Comparison of ENCODE assay signal across 8 cellular contexts in the genomic region with DNA sequence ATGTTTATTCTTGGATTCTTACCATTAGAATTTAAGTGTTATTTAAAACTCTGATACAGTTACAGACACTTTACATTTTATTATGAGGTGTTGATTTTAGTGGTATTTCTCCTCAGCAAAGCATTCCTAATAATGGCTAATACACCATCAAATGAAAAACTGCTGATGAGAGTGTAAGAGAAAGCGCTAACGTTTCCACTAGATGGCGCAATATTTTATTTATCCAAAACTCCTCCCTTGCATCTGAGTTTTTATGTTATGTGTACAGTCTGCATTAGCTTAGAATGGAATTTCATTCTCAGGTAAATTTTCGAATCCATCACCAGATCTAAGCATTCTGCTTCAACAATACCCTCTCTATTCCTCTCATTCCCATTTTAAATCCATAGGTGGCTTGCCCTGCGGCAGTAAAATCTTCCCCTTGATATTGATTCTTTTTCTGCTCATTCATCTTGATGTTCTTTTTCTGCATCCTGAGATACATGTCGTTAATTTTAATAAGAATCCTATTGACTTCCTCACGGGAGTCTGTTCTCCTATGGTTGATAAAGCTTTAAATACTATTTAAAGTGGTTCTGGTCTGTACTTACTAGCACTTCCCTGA. TPM values are rescaled to one million over a fixed set of nuclear protein-coding genes. Genes with fewer than 3 reads are reported as not detected.
A peak's percentile ranks its signal among the peaks of the same experiment; 100 is the strongest.
DNase-seq lines count a peak whose midpoint lies in the region; ATAC-seq and TF ChIP-seq lines count a peak whose summit lies in the region.

No MANE protein-coding gene starts in this region.

- H3K4me3 Mint-ChIP-seq in activated T-cell treated with anti-CD3 and anti-CD28 coated beads, Interleukin-2, amount 50 U/mL, for 24 hours = no peak overlapping the region

- peaks cover 9% of the 10 kb centered on the region for H3K27me3 Mint-ChIP-seq in activated T-cell treated with anti-CD3 and anti-CD28 coated beads, Interleukin-2, amount 50 U/mL, for 24 hours

- no peak overlapping the region for H3K27ac ChIP-seq in lung (ENCODE audit: low read depth in 1 of 2, low read length in 1 of 2)

- no peaks in the 10 kb centered on the region for H3K9me3 ChIP-seq in lung (ENCODE audit: control insufficient read depth in 2 of 2, insufficient read depth in 1 of 2, low read length in 1 of 2)

- H3K9me3 Mint-ChIP-seq in activated T-cell treated with anti-CD3 and anti-CD28 coated beads, Interleukin-2, amount 50 U/mL, for 24 hours = no peaks in the 10 kb centered on the region

- ATAC-seq in GM19455 (IDR thresholded peaks at IDR 0.05; ENCODE audit: unreplicated experiment) = peak; percentile 90
- ATAC-seq in HG03439 (IDR thresholded peaks at IDR 0.05; ENCODE audit: unreplicated experiment) = peak; percentile 90
- peak; percentile 53 for ATAC-seq in lung (ENCODE audit: insufficient read depth, low FRiP score)

- H3K36me3 Mint-ChIP-seq in activated T-cell treated with anti-CD3 and anti-CD28 coated beads, Interleukin-2, amount 50 U/mL, for 24 hours (ENCODE audit: low read depth) = no peaks in the 10 kb centered on the region

- TF ChIP-seq CTCF in lung (IDR thresholded peaks at IDR 0.05; ENCODE audit: control extremely low read depth, extremely low read depth) = peak; percentile 45

- H3K4me1 Mint-ChIP-seq in activated T-cell treated with anti-CD3 and anti-CD28 coated beads, Interleukin-2, amount 50 U/mL, for 24 hours (ENCODE audit: low read depth) = no peaks in the 10 kb centered on the region

- WGBS in lung, 2 donors = 16 to 18% methylated on average over 7 of the region's 7 CpGs

- no peaks in the 10 kb centered on the region for H3K36me3 ChIP-seq in lung (ENCODE audit: control insufficient read depth in 2 of 2, insufficient read depth in 2 of 2, low read length in 2 of 2)

- no peaks in the 10 kb centered on the region for H3K4me1 ChIP-seq in lung (ENCODE audit: control insufficient read depth in 2 of 2, insufficient read depth in 2 of 2, low read length in 2 of 2)

- no peak overlapping the region for H3K27ac Mint-ChIP-seq in activated T-cell treated with anti-CD3 and anti-CD28 coated beads, Interleukin-2, amount 50 U/mL, for 24 hours

- no peaks in the 10 kb centered on the region for H3K27me3 ChIP-seq in lung (ENCODE audit: control insufficient read depth, insufficient read depth)

- no peak overlapping the region for H3K4me3 ChIP-seq in lung

- peak; percentile 84 for DNase-seq in DMS53 (lab: John Stamatoyannopoulos, UW)
- peak; percentile 73 for DNase-seq in NCI-H748 (lab: John Stamatoyannopoulos, UW; ENCODE audit: unreplicated experiment)
- DNase-seq in cerebellum (ENCODE audit: low spot score) = peak; percentile 52
- DNase-seq in lung (ENCODE audit: low spot score) = no peak
- DNase-seq in D341Med (ENCODE audit: low spot score) = no peak
- no peak for DNase-seq in activated T-cell treated with anti-CD3 and anti-CD28 coated beads, Interleukin-2, amount 50 U/mL, for 24 hours

RNA-seq across cellular contexts. Expression of a gene that starts 53.9 kb away (rescaled TPM):
- total RNA-seq in cerebellum (83.1 TPM), lung (10 to 100 TPM; 41.0 to 68.5 TPM)
- 10 to 100 TPM; 26.8 to 46.3 TPM for polyA plus RNA-seq in lung

RNA-seq across cellular contexts. Expression of a gene that starts 54.1 kb away (rescaled TPM):
- total RNA-seq in cerebellum (3.3 TPM), lung (1 to 10 TPM; 4.0 to 5.0 TPM)
- 1 to 10 TPM in 1 of 2 donors, under 1 TPM in 1; 0.82 to 5.7 TPM for polyA plus RNA-seq in lung

Comparison
In these comparisons a context has a peak if more than half of its experiments do, and no peak if none do; other contexts are left out.
1. DNase-seq: peak in DMS53 (single experiment), NCI-H748 (single experiment) and cerebellum (single experiment); none in lung (single experiment), D341Med (single experiment) and activated T-cell treated with anti-CD3 and anti-CD28 coated beads, Interleukin-2, amount 50 U/mL, for 24 hours (single experiment).
2. Peak in every context shown above with its lines, with median percentiles within 50 percentile points of each other: ATAC-seq.